Comparison of ENCODE assay signal across 20 cellular contexts in genomic region chr6:73088138-73088813, GRCh38.
DNase-seq lines count a peak whose midpoint lies in the region; ATAC-seq, FAIRE-seq and TF ChIP-seq lines count a peak whose summit lies in the region.
"Had no signal": no experiment of that assay in that cellular context is flagged by ENCODE, and none has a peak within 500 bp of the region (broad histone marks: within the 10 kb centered on the region; RNA-seq: fewer than 3 reads in every experiment).

No MANE protein-coding gene starts in this region.

- TF ChIP-seq CTCF in GM10248 (IDR thresholded peaks at IDR 0.05; ENCODE audit: control extremely low read depth, extremely low read depth, low read depth, missing control alignments): no peak
- TF ChIP-seq CTCF in GM23338 (conservative IDR thresholded peaks at IDR 0.05; ENCODE audit: low read depth in 2 of 2): no peak
- no peak for TF ChIP-seq CTCF in D721Med (IDR thresholded peaks at IDR 0.05; ENCODE audit: insufficient read depth, missing control alignments)

- DNase-seq in GM10248 (ENCODE audit: extremely low spot score): peak; percentile 21
- DNase-seq in GM23338 (ENCODE audit: low spot score): no peak
- no peak for DNase-seq in kidney glomerular epithelial cell (lab: John Stamatoyannopoulos, UW)
- no peak for DNase-seq in activated T-cell treated with anti-CD3 and anti-CD28 coated beads, Interleukin-2, amount 50 U/mL, for 1 hour
- no peak for DNase-seq in D721Med (ENCODE audit: insufficient read length, low spot score)
- no peak for DNase-seq in activated T-cell treated with anti-CD3 and anti-CD28 coated beads, Interleukin-2, amount 50 U/mL, for 48 hours
- DNase-seq: activated T-cell treated with anti-CD3 and anti-CD28 coated beads, Interleukin-2, amount 50 U/mL, for 4 hours; effector CD4-positive, alpha-beta T cell; HFFc6; left cardiac atrium; NCI-H1694 treated with DMSO at 0.1 percent for 48 hours; right lobe of liver; tibial artery had no signal

- H2AFZ ChIP-seq in GM23338: peak overlapping the region; percentile 67

- H3K4me1 Mint-ChIP-seq in GM23338: peaks cover 19% of the 10 kb centered on the region

- no peak overlapping the region for H3K27ac ChIP-seq in GM23338 (ENCODE audit: low read depth)
- H3K27ac ChIP-seq: gastroesophageal sphincter, KMS-11, right lobe of liver, SK-N-MC, tibial artery had no signal

- H3K4me1 ChIP-seq in GM23338 (ENCODE audit: insufficient read depth): peaks cover 16% of the 10 kb centered on the region; the same call in 1 of the 2 replicates
- H3K4me1 ChIP-seq: gastroesophageal sphincter, right lobe of liver, tibial artery had no signal

- H4K20me1 ChIP-seq in GM23338 (replicated peaks; ENCODE audit: insufficient read depth): no peaks in the 10 kb centered on the region

- FAIRE-seq in D721Med (lab: Jason Lieb, UNC): no peak
- FAIRE-seq: A204.1 had no signal

- POLR2A ChIA-PET in GM10248 (lab: Yijun Ruan, JAX): no interaction called here

- no peak overlapping the region; the same call in 1 of the 2 replicates for H3K27ac Mint-ChIP-seq in GM23338
- H3K27ac Mint-ChIP-seq: HFFc6, nephron had no signal

- no peaks in the 10 kb centered on the region for H3K36me3 ChIP-seq in GM23338 (ENCODE audit: insufficient read depth)
- H3K36me3 ChIP-seq: gastroesophageal sphincter, right lobe of liver, tibial artery had no signal

- H3K27me3 Mint-ChIP-seq in GM23338 (ENCODE audit: insufficient read depth, low read depth, poor library complexity): no peaks in the 10 kb centered on the region

- H3K4me2 ChIP-seq in GM23338: no peak overlapping the region
- H3K4me2 ChIP-seq: KMS-11 had no signal

- no peak overlapping the region for H3K4me3 Mint-ChIP-seq in GM23338
- H3K4me3 Mint-ChIP-seq: activated T-cell treated with anti-CD3 and anti-CD28 coated beads, Interleukin-2, amount 50 U/mL, for 4 hours; HFFc6; nephron had no signal

- H3K36me3 Mint-ChIP-seq in GM23338 (ENCODE audit: low read depth): no peaks in the 10 kb centered on the region; the same call in 2 of the 3 replicates

- H3K4me3 ChIP-seq in GM23338: no peak overlapping the region
- H3K4me3 ChIP-seq: gastroesophageal sphincter, right lobe of liver, SK-N-MC, tibial artery had no signal

- peak; percentile 54 for ATAC-seq in GM19043 (IDR thresholded peaks at IDR 0.05; ENCODE audit: low read depth, unreplicated experiment)
- ATAC-seq in GM23338: no peak
- peak; percentile 83 for ATAC-seq in HG03135 (IDR thresholded peaks at IDR 0.05; ENCODE audit: unreplicated experiment)
- ATAC-seq: activated T-cell treated with anti-CD3 and anti-CD28 coated beads, Interleukin-2, amount 50 U/mL, for 4 hours; gastroesophageal sphincter; left cardiac atrium; right lobe of liver had no signal

- CTCF ChIA-PET in GM10248 (lab: Yijun Ruan, JAX): interaction anchor here (0.8 to 1.8 kb wide), 2 partner anchors 12 to 136 kb away, joined by 3 to 4 read pairs; no protein-coding TSS in a partner anchor

- H3K9me2 ChIP-seq in GM23338 (ENCODE audit: insufficient read depth): no peaks in the 10 kb centered on the region; the same call in 1 of the 2 replicates

- no peaks in the 10 kb centered on the region for H3F3A ChIP-seq in GM23338 (replicated peaks; ENCODE audit: low read depth)

- no peaks in the 10 kb centered on the region for H3K79me2 ChIP-seq in GM23338 (replicated peaks; ENCODE audit: insufficient read depth)

- no peaks in the 10 kb centered on the region; the same call in 2 of the 3 replicates for H3K9me3 Mint-ChIP-seq in GM23338
- H3K9me3 Mint-ChIP-seq: HFFc6 had no signal

- H3K27me3 ChIP-seq in GM23338 (ENCODE audit: insufficient read depth): no peaks in the 10 kb centered on the region
- H3K27me3 ChIP-seq: gastroesophageal sphincter, right lobe of liver, tibial artery had no signal

TF ChIP-seq in GM23338, 12 proteins besides CTCF, POLR2A, EP300 and RAD21:
- no peak for TF ChIP-seq ZNF462 (CRISPR knock-in tag; IDR thresholded peaks at IDR 0.05)
- no peak for TF ChIP-seq ETS1 (IDR thresholded peaks at IDR 0.05)
- TF ChIP-seq POLR2AphosphoS5 (IDR thresholded peaks at IDR 0.05; ENCODE audit: low read depth): no peak
- TF ChIP-seq STAT1 (IDR thresholded peaks at IDR 0.05; ENCODE audit: unreplicated experiment): no peak
- TF ChIP-seq EZH2phosphoT487 (IDR thresholded peaks at IDR 0.05; ENCODE audit: unreplicated experiment): no peak
- TF ChIP-seq NANOG (IDR thresholded peaks at IDR 0.05; ENCODE audit: borderline replicate concordance): no peak
- TF ChIP-seq CREB1 (CRISPR knock-in tag; IDR thresholded peaks at IDR 0.05; ENCODE audit: low read depth): no peak
- TF ChIP-seq ZNF114 (CRISPR knock-in tag; IDR thresholded peaks at IDR 0.05): no peak
